28 cellular contexts compared by ENCODE assay signal in genomic region chr16:54467398-54467797, GRCh38.
"Had no signal": no experiment of that assay in that cellular context is flagged by ENCODE, and none has a peak within 500 bp of the region (broad histone marks: within the 10 kb centered on the region; RNA-seq: fewer than 3 reads in every experiment).

No MANE protein-coding gene starts in this region.

- FAIRE-seq: urothelium cell line had no signal

- H3K4me3 Mint-ChIP-seq: stimulated activated effector memory CD8-positive, alpha-beta T cell treated with anti-CD3 and anti-CD28 coated beads, Interleukin-12 subunit alpha, Interleukin-12 subunit beta, amount 100 ng/mL, for 72 hours; stimulated activated memory B cell treated with anti-CD40 and anti-IgM and Interleukin-4, amounts not matched to agents 10 μg/mL and 1 μg/mL and 100 μg/mL, for 72 hours; stimulated activated naive B cell treated with anti-CD40 and anti-IgM and Interleukin-4, amounts not matched to agents 10 μg/mL and 1 μg/mL and 100 μg/mL, for 72 hours; stimulated activated naive CD8-positive, alpha-beta T cell treated with anti-CD3 and anti-CD28 coated beads, Interleukin-15, amount 100 ng/mL, for 72 hours; stimulated activated naive CD8-positive, alpha-beta T cell treated with anti-CD3 and anti-CD28 coated beads, Interleukin-15, Interleukin-2, amounts not matched to agents 100 ng/mL and 50 ng/mL, for 24 hours; type B pancreatic cell had no signal

- H3K4me1 Mint-ChIP-seq: stimulated activated effector memory CD8-positive, alpha-beta T cell treated with anti-CD3 and anti-CD28 coated beads, Interleukin-12 subunit alpha, Interleukin-12 subunit beta, amount 100 ng/mL, for 72 hours; stimulated activated memory B cell treated with anti-CD40 and anti-IgM and Interleukin-4, amounts not matched to agents 10 μg/mL and 1 μg/mL and 100 μg/mL, for 72 hours; stimulated activated naive B cell treated with anti-CD40 and anti-IgM and Interleukin-4, amounts not matched to agents 10 μg/mL and 1 μg/mL and 100 μg/mL, for 72 hours; stimulated activated naive CD8-positive, alpha-beta T cell treated with anti-CD3 and anti-CD28 coated beads, Interleukin-15, amount 100 ng/mL, for 72 hours had no signal

- H3K27ac ChIP-seq: stomach, suprapubic skin, testis, thoracic aorta, thyroid gland, tibial artery, tibial nerve, transverse colon, upper lobe of left lung, upper lobe of right lung, uterus, vagina had no signal

- H3K36me3 ChIP-seq: stomach, suprapubic skin, thoracic aorta, thyroid gland, tibial artery, tibial nerve, transverse colon, upper lobe of left lung, upper lobe of right lung, uterus, vagina had no signal

- H3K27ac Mint-ChIP-seq: stimulated activated effector memory CD8-positive, alpha-beta T cell treated with anti-CD3 and anti-CD28 coated beads, Interleukin-12 subunit alpha, Interleukin-12 subunit beta, amount 100 ng/mL, for 72 hours; stimulated activated memory B cell treated with anti-CD40 and anti-IgM and Interleukin-4, amounts not matched to agents 10 μg/mL and 1 μg/mL and 100 μg/mL, for 72 hours; stimulated activated naive B cell treated with anti-CD40 and anti-IgM and Interleukin-4, amounts not matched to agents 10 μg/mL and 1 μg/mL and 100 μg/mL, for 72 hours; stimulated activated naive CD8-positive, alpha-beta T cell treated with anti-CD3 and anti-CD28 coated beads, Interleukin-15, amount 100 ng/mL, for 72 hours; stimulated activated naive CD8-positive, alpha-beta T cell treated with anti-CD3 and anti-CD28 coated beads, Interleukin-15, Interleukin-2, amounts not matched to agents 100 ng/mL and 50 ng/mL, for 24 hours; type B pancreatic cell had no signal

- H3K4me1 ChIP-seq: stomach, suprapubic skin, testis, thyroid gland, tibial artery, tibial nerve, transverse colon, upper lobe of right lung, uterus, vagina had no signal

- H3K9me3 ChIP-seq: suprapubic skin, testis, thoracic aorta, thyroid gland, uterus, vagina had no signal

- H3K27me3 ChIP-seq: stomach, suprapubic skin, testis, thyroid gland, tibial nerve, transverse colon, upper lobe of left lung, upper lobe of right lung, uterus, vagina had no signal

- H3K27me3 Mint-ChIP-seq: stimulated activated memory B cell treated with anti-CD40 and anti-IgM and Interleukin-4, amounts not matched to agents 10 μg/mL and 1 μg/mL and 100 μg/mL, for 72 hours; stimulated activated naive B cell treated with anti-CD40 and anti-IgM and Interleukin-4, amounts not matched to agents 10 μg/mL and 1 μg/mL and 100 μg/mL, for 72 hours; stimulated activated naive CD8-positive, alpha-beta T cell treated with anti-CD3 and anti-CD28 coated beads, Interleukin-15, amount 100 ng/mL, for 72 hours; stimulated activated naive CD8-positive, alpha-beta T cell treated with anti-CD3 and anti-CD28 coated beads, Interleukin-15, Interleukin-2, amounts not matched to agents 100 ng/mL and 50 ng/mL, for 24 hours had no signal

- DNase-seq: stimulated activated CD4-positive, alpha-beta T cell treated with anti-CD3 and anti-CD28 coated beads, Interleukin-2, amount 100 ng/mL, for 48 hours; stimulated activated CD4-positive, alpha-beta T cell treated with anti-CD3 and anti-CD28 coated beads, Interleukin-4, amount 100 ng/mL, for 1 hour; stimulated activated CD4-positive, alpha-beta T cell treated with anti-CD3 and anti-CD28 coated beads, Interleukin-4, amount 100 ng/mL, for 24 hours; stimulated activated CD4-positive, alpha-beta T cell treated with anti-CD3 and anti-CD28 coated beads, Interleukin-4, amount 100 ng/mL, for 4 hours; stimulated activated CD8-positive, alpha-beta memory T cell treated with anti-CD3 and anti-CD28 coated beads, Interleukin-4, amount 100 ng/mL, for 48 hours; stimulated activated naive B cell treated with anti-CD40 and anti-IgM and Interleukin-4, amounts not matched to agents 10 μg/mL and 1 μg/mL and 100 μg/mL, for 72 hours; stimulated activated naive CD4-positive, alpha-beta T cell; stimulated activated naive CD4-positive, alpha-beta T cell treated with Interleukin-2 at 50 U/mL for 16 hours; stimulated activated naive CD8-positive, alpha-beta T cell treated with anti-CD3 and anti-CD28 coated beads, Interleukin-15, amount 100 ng/mL, for 72 hours; stimulated activated naive CD8-positive, alpha-beta T cell treated with anti-CD3 and anti-CD28 coated beads, Interleukin-15, Interleukin-2, amounts not matched to agents 100 U/mL and 50 U/mL, for 24 hours; stomach; substantia nigra; testis; thyroid gland; tibial artery; transverse colon; upper lobe of left lung; upper lobe of right lung; uterus had no signal

- H3K36me3 Mint-ChIP-seq: stimulated activated effector memory CD8-positive, alpha-beta T cell treated with anti-CD3 and anti-CD28 coated beads, Interleukin-12 subunit alpha, Interleukin-12 subunit beta, amount 100 ng/mL, for 72 hours; stimulated activated memory B cell treated with anti-CD40 and anti-IgM and Interleukin-4, amounts not matched to agents 10 μg/mL and 1 μg/mL and 100 μg/mL, for 72 hours; stimulated activated naive B cell treated with anti-CD40 and anti-IgM and Interleukin-4, amounts not matched to agents 10 μg/mL and 1 μg/mL and 100 μg/mL, for 72 hours had no signal

- ATAC-seq: stimulated activated effector memory CD8-positive, alpha-beta T cell treated with anti-CD3 and anti-CD28 coated beads, Interleukin-12 subunit alpha, Interleukin-12 subunit beta, amount 100 ng/mL, for 72 hours; stimulated activated memory B cell treated with anti-CD40 and anti-IgM and Interleukin-4, amounts not matched to agents 10 μg/mL and 1 μg/mL and 100 μg/mL, for 72 hours; stimulated activated naive B cell treated with anti-CD40 and anti-IgM and Interleukin-4, amounts not matched to agents 10 μg/mL and 1 μg/mL and 100 μg/mL, for 72 hours; stimulated activated naive CD8-positive, alpha-beta T cell treated with anti-CD3 and anti-CD28 coated beads, Interleukin-15, amount 100 ng/mL, for 72 hours; stimulated activated naive CD8-positive, alpha-beta T cell treated with anti-CD3 and anti-CD28 coated beads, Interleukin-15, Interleukin-2, amounts not matched to agents 100 U/mL and 50 U/mL, for 24 hours; upper lobe of right lung had no signal

- H3K4me3 ChIP-seq: stomach, suprapubic skin, testis, thoracic aorta, thyroid gland, tibial artery, tibial nerve, transverse colon, upper lobe of left lung, upper lobe of right lung, uterus, vagina had no signal
